ENCODE assay signal across 1 cellular context in the genomic region with DNA sequence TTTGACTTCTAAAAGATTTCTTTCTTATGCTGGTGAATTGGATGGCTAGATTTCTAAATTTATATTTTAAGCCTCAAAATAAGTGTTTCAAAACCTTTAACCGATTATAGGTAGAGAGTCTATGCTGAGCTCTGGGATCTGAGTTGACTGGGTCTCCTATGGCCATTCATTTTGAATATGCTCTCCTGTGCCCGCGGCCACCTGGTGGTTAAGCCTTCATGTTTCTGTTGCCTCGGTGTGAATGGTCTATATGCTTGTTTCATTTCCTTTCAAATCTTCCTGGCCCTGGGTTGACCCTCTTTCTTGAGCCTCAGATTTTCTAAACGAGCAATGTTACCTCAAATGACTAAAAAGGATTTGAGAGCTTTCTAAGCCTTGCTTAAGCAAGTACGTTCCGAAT.
TF ChIP-seq lines count a peak whose summit lies in the region.

No MANE protein-coding gene starts in this region.

TF ChIP-seq in WTC11, 78 proteins besides CTCF, POLR2A, EP300 and RAD21 (continued from another document):
- TF ChIP-seq, protein P1, sequence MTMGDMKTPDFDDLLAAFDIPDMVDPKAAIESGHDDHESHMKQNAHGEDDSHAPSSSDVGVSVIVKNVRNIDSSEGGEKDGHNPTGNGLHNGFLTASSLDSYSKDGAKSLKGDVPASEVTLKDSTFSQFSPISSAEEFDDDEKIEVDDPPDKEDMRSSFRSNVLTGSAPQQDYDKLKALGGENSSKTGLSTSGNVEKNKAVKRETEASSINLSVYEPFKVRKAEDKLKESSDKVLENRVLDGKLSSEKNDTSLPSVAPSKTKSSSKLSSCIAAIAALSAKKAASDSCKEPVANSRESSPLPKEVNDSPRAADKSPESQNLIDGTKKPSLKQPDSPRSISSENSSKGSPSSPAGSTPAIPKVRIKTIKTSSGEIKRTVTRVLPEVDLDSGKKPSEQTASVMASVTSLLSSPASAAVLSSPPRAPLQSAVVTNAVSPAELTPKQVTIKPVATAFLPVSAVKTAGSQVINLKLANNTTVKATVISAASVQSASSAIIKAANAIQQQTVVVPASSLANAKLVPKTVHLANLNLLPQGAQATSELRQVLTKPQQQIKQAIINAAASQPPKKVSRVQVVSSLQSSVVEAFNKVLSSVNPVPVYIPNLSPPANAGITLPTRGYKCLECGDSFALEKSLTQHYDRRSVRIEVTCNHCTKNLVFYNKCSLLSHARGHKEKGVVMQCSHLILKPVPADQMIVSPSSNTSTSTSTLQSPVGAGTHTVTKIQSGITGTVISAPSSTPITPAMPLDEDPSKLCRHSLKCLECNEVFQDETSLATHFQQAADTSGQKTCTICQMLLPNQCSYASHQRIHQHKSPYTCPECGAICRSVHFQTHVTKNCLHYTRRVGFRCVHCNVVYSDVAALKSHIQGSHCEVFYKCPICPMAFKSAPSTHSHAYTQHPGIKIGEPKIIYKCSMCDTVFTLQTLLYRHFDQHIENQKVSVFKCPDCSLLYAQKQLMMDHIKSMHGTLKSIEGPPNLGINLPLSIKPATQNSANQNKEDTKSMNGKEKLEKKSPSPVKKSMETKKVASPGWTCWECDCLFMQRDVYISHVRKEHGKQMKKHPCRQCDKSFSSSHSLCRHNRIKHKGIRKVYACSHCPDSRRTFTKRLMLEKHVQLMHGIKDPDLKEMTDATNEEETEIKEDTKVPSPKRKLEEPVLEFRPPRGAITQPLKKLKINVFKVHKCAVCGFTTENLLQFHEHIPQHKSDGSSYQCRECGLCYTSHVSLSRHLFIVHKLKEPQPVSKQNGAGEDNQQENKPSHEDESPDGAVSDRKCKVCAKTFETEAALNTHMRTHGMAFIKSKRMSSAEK (CRISPR knock-in tag; IDR thresholded peaks at IDR 0.05; ENCODE audit: borderline replicate concordance), result no peak
- TF ChIP-seq, protein P2, sequence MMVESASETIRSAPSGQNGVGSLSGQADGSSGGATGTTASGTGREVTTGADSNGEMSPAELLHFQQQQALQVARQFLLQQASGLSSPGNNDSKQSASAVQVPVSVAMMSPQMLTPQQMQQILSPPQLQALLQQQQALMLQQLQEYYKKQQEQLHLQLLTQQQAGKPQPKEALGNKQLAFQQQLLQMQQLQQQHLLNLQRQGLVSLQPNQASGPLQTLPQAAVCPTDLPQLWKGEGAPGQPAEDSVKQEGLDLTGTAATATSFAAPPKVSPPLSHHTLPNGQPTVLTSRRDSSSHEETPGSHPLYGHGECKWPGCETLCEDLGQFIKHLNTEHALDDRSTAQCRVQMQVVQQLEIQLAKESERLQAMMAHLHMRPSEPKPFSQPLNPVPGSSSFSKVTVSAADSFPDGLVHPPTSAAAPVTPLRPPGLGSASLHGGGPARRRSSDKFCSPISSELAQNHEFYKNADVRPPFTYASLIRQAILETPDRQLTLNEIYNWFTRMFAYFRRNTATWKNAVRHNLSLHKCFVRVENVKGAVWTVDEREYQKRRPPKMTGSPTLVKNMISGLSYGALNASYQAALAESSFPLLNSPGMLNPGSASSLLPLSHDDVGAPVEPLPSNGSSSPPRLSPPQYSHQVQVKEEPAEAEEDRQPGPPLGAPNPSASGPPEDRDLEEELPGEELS (CRISPR knock-in tag; IDR thresholded peaks at IDR 0.05), result no peak
- TF ChIP-seq PRRX2 (CRISPR knock-in tag; IDR thresholded peaks at IDR 0.05), result no peak
- no peak for TF ChIP-seq MXD4 (CRISPR knock-in tag; IDR thresholded peaks at IDR 0.05; ENCODE audit: borderline replicate concordance)
- TF ChIP-seq ZNF671 (CRISPR knock-in tag; IDR thresholded peaks at IDR 0.05), result no peak
- TF ChIP-seq, protein P3, sequence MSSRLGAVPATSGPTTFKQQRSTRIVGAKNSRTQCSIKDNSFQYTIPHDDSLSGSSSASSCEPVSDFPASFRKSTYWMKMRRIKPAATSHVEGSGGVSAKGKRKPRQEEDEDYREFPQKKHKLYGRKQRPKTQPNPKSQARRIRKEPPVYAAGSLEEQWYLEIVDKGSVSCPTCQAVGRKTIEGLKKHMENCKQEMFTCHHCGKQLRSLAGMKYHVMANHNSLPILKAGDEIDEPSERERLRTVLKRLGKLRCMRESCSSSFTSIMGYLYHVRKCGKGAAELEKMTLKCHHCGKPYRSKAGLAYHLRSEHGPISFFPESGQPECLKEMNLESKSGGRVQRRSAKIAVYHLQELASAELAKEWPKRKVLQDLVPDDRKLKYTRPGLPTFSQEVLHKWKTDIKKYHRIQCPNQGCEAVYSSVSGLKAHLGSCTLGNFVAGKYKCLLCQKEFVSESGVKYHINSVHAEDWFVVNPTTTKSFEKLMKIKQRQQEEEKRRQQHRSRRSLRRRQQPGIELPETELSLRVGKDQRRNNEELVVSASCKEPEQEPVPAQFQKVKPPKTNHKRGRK (CRISPR knock-in tag; IDR thresholded peaks at IDR 0.05; ENCODE audit: borderline replicate concordance), result no peak
- TF ChIP-seq ZNF423 (CRISPR knock-in tag; IDR thresholded peaks at IDR 0.05), result no peak
- no peak for TF ChIP-seq EMX1 (CRISPR knock-in tag; IDR thresholded peaks at IDR 0.05)
- TF ChIP-seq, protein P4, sequence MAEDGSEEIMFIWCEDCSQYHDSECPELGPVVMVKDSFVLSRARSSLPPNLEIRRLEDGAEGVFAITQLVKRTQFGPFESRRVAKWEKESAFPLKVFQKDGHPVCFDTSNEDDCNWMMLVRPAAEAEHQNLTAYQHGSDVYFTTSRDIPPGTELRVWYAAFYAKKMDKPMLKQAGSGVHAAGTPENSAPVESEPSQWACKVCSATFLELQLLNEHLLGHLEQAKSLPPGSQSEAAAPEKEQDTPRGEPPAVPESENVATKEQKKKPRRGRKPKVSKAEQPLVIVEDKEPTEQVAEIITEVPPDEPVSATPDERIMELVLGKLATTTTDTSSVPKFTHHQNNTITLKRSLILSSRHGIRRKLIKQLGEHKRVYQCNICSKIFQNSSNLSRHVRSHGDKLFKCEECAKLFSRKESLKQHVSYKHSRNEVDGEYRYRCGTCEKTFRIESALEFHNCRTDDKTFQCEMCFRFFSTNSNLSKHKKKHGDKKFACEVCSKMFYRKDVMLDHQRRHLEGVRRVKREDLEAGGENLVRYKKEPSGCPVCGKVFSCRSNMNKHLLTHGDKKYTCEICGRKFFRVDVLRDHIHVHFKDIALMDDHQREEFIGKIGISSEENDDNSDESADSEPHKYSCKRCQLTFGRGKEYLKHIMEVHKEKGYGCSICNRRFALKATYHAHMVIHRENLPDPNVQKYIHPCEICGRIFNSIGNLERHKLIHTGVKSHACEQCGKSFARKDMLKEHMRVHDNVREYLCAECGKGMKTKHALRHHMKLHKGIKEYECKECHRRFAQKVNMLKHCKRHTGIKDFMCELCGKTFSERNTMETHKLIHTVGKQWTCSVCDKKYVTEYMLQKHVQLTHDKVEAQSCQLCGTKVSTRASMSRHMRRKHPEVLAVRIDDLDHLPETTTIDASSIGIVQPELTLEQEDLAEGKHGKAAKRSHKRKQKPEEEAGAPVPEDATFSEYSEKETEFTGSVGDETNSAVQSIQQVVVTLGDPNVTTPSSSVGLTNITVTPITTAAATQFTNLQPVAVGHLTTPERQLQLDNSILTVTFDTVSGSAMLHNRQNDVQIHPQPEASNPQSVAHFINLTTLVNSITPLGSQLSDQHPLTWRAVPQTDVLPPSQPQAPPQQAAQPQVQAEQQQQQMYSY (CRISPR knock-in tag; IDR thresholded peaks at IDR 0.05), result no peak
